Comparison of ENCODE assay signal across 8 cellular contexts in the genomic region with DNA sequence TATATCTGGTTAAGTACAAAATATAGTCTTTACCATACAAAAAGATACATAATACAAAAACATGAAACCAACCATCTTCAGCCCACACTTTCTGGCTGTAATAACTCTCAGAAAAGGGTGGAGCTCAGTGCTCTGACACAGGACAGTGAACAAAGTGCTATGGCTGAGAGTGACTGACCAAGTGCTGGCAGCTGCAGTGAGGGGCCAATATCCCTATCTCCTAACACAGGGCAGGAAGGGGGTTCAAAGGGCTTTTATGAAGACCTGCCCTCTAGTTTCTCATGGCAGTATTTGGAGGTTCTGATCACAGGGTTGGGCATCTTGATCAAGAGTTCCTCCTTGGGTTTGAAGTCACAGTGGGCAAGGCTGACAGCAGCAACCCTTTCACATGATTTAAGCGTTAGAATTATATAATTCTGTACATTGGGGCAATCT. TPM values are rescaled to one million over a fixed set of nuclear protein-coding genes. Genes with fewer than 3 reads are reported as not detected.
DNase-seq lines count a peak whose midpoint lies in the region; ATAC-seq and TF ChIP-seq lines count a peak whose summit lies in the region.
"Had no signal": no experiment of that assay in that cellular context is flagged by ENCODE, and none has a peak within 500 bp of the region (broad histone marks: within the 10 kb centered on the region; RNA-seq: fewer than 3 reads in every experiment).

No MANE protein-coding gene starts in this region.

- 24 to 49% (median 37%) methylated on average over 1 of the region's 1 CpG for WGBS in stomach, 5 donors

- H3K27me3 Mint-ChIP-seq in activated naive CD8-positive, alpha-beta T cell treated with anti-CD3 and anti-CD28 coated beads for 36 hours = no peaks in the 10 kb centered on the region

- H3K27ac ChIP-seq in left lung = peak overlapping the region; percentile 92
- peak overlapping the region; percentile 25 to 100 (median 97) for H3K27ac ChIP-seq in stomach

- H3K4me1 ChIP-seq in left lung = peaks cover 15 to 73% of the 10 kb centered on the region in 2 donors
- H3K4me1 ChIP-seq in stomach = peaks cover 18 to 57% (median 40%) of the 10 kb centered on the region in 4 donors

- peak in 1 of 4 donors; percentile 25 for TF ChIP-seq POLR2A in stomach (IDR thresholded peaks at IDR 0.05)

- intact Hi-C loops in left lung (cut with DNase I) (no loop called here), stomach (cut with DNase I; ENCODE audit: low total_unique reads) (no loop called here)

- peaks cover 68% of the 10 kb centered on the region for H3K4me1 Mint-ChIP-seq in activated naive CD8-positive, alpha-beta T cell treated with anti-CD3 and anti-CD28 coated beads for 36 hours

- peak overlapping the region; percentile 99 for H3K27ac Mint-ChIP-seq in activated naive CD8-positive, alpha-beta T cell treated with anti-CD3 and anti-CD28 coated beads for 36 hours

- no peaks in the 10 kb centered on the region for H3K9me3 Mint-ChIP-seq in activated naive CD8-positive, alpha-beta T cell treated with anti-CD3 and anti-CD28 coated beads for 36 hours

- no peak for ATAC-seq in left lung
- no peak for ATAC-seq in HG03135 (IDR thresholded peaks at IDR 0.05; ENCODE audit: unreplicated experiment)

- no peaks in the 10 kb centered on the region for H3K27me3 ChIP-seq in left lung
- H3K27me3 ChIP-seq in stomach = no peaks in the 10 kb centered on the region

- peak overlapping the region; percentile 95 for H3K4me3 Mint-ChIP-seq in activated naive CD8-positive, alpha-beta T cell treated with anti-CD3 and anti-CD28 coated beads for 36 hours

- peaks cover 49% of the 10 kb centered on the region for H3K36me3 Mint-ChIP-seq in activated naive CD8-positive, alpha-beta T cell treated with anti-CD3 and anti-CD28 coated beads for 36 hours

- no peak for DNase-seq in LNCaP clone FGC (ENCODE audit: low read depth)
- DNase-seq in activated naive CD8-positive, alpha-beta T cell treated with anti-CD3 and anti-CD28 coated beads for 36 hours = no peak
- DNase-seq in left lung = peak in 1 of 2 donors; percentile 25
- DNase-seq in stomach = peak; percentile 29
- no peak for DNase-seq in NCI-H1436 treated with DMSO at 0.1 percent for 48 hours (lab: John Stamatoyannopoulos, UW)
- no peak for DNase-seq in GM20000 (ENCODE audit: low spot score)
- DNase-seq: activated CD4-positive, alpha-beta T cell treated with anti-CD3 and anti-CD28 coated beads for 1 hour had no signal

- H3K36me3 ChIP-seq in left lung (peaks cover 0 to 40% of the 10 kb centered on the region in 2 donors), stomach (peaks cover 30 to 44% (median 36%) of the 10 kb centered on the region in 4 donors)

- H3K9me3 ChIP-seq in left lung = no peaks in the 10 kb centered on the region
- no peaks in the 10 kb centered on the region for H3K9me3 ChIP-seq in stomach

- H3K4me3 ChIP-seq in LNCaP clone FGC (ENCODE audit: low read depth, low read length) = peak overlapping the region; percentile 86
- H3K4me3 ChIP-seq in left lung = peak overlapping the region; percentile 64 to 96
- H3K4me3 ChIP-seq in stomach = peak overlapping the region; percentile 70 to 97 (median 76)

- no peak for TF ChIP-seq CTCF in LNCaP clone FGC (IDR thresholded peaks at IDR 0.05; ENCODE audit: control insufficient read depth, extremely low read depth, insufficient read depth)
- TF ChIP-seq CTCF in left lung (IDR thresholded peaks at IDR 0.05) = no peak
- TF ChIP-seq CTCF in stomach (IDR thresholded peaks at IDR 0.05) = no peak
- no peak for TF ChIP-seq CTCF in GM20000 (IDR thresholded peaks at IDR 0.05; ENCODE audit: extremely low read depth, missing control alignments)

- no peak for TF ChIP-seq EP300 in stomach (IDR thresholded peaks at IDR 0.05)

RNA-seq across cellular contexts. Expression of gene TXNIP, which starts 3.9 kb away (rescaled TPM):
- total RNA-seq in activated naive CD8-positive, alpha-beta T cell treated with anti-CD3 and anti-CD28 coated beads for 36 hours = 100 to 1,000 TPM; 228 to 231 TPM
- total RNA-seq in left lung (100 to 1,000 TPM; 380 to 422 TPM), stomach (1,000 to 10,000 TPM in 3 of 5 donors, 100 to 1,000 TPM in 2; 204 to 3,386 (median 1,054) TPM)
- 100 to 1,000 TPM; 217 to 613 (median 334) TPM for polyA plus RNA-seq in stomach

RNA-seq across cellular contexts. Expression of gene POLR3GL, which starts 28.0 kb away (rescaled TPM):
- total RNA-seq in activated naive CD8-positive, alpha-beta T cell treated with anti-CD3 and anti-CD28 coated beads for 36 hours = 10 to 100 TPM; 21.1 to 21.9 TPM
- 10 to 100 TPM; 19.6 to 20.8 TPM for total RNA-seq in left lung
- total RNA-seq in stomach = 100 to 1,000 TPM in 1 of 5 donors, 10 to 100 TPM in 3, 1 to 10 TPM in 1; 5.8 to 165 (median 18.9) TPM
- 10 to 100 TPM; 31.4 to 53.2 (median 43.9) TPM for polyA plus RNA-seq in stomach

RNA-seq across cellular contexts. Expression of gene ANKRD34A, which starts 28.1 kb away (rescaled TPM):
- 10 to 100 TPM in 1 of 2 experiments, 1 to 10 TPM in 1; 9.3 to 10.3 TPM for total RNA-seq in activated naive CD8-positive, alpha-beta T cell treated with anti-CD3 and anti-CD28 coated beads for 36 hours
- total RNA-seq in left lung (1 to 10 TPM in 1 of 2 donors, under 1 TPM in 1; 0.82 to 1.2 TPM), stomach (1 to 10 TPM in 1 of 5 donors, under 1 TPM in 2, not detected in 2; 0.73 to 2.6 (median 0.87) TPM)
- under 1 TPM in 2 of 3 donors, not detected in 1; 0.19 to 0.45 TPM for polyA plus RNA-seq in stomach

RNA-seq across cellular contexts. Expression of gene HJV, which starts 29.0 kb away (rescaled TPM):
- not detected for total RNA-seq in activated naive CD8-positive, alpha-beta T cell treated with anti-CD3 and anti-CD28 coated beads for 36 hours
- total RNA-seq in left lung (not detected), stomach (not detected)
- polyA plus RNA-seq in stomach = not detected

RNA-seq across cellular contexts. Expression of gene LIX1L, which starts 34.7 kb away (rescaled TPM):
- 10 to 100 TPM; 37.6 to 38.3 TPM for total RNA-seq in activated naive CD8-positive, alpha-beta T cell treated with anti-CD3 and anti-CD28 coated beads for 36 hours
- 10 to 100 TPM; 28.9 to 32.0 TPM for total RNA-seq in left lung
- 10 to 100 TPM in 3 of 5 donors, 1 to 10 TPM in 2; 5.8 to 28.4 (median 14.0) TPM for total RNA-seq in stomach
- 1 to 10 TPM; 7.2 to 8.2 (median 7.4) TPM for polyA plus RNA-seq in stomach
